Comparison of ENCODE assay signal across 8 cellular contexts in genomic region chr2:159516241-159516758, GRCh38.
DNase-seq lines count a peak whose midpoint lies in the region; ATAC-seq and TF ChIP-seq lines count a peak whose summit lies in the region.

No MANE protein-coding gene starts in this region.

- no peaks in the 10 kb centered on the region for H3K36me3 ChIP-seq in CD8-positive, alpha-beta T cell (ENCODE audit: insufficient read depth, low read length)

- H3K4me1 Mint-ChIP-seq in CD8-positive, alpha-beta T cell (ENCODE audit: low read depth): peaks cover 38% of the 10 kb centered on the region

- peaks cover 6% of the 10 kb centered on the region for H3K36me3 Mint-ChIP-seq in CD8-positive, alpha-beta T cell

- H3K4me3 Mint-ChIP-seq in CD8-positive, alpha-beta T cell: peak overlapping the region; percentile 81

- no peaks in the 10 kb centered on the region for H3K27me3 Mint-ChIP-seq in CD8-positive, alpha-beta T cell (ENCODE audit: low read depth)

- ATAC-seq in CD8-positive, alpha-beta T cell: peak; percentile 96
- peak; percentile 91 for ATAC-seq in GM18873 (IDR thresholded peaks at IDR 0.05; ENCODE audit: low FRiP score, unreplicated experiment)
- ATAC-seq in HG03060 (IDR thresholded peaks at IDR 0.05; ENCODE audit: low read depth, unreplicated experiment): peak; percentile 86
- peak; percentile 97 for ATAC-seq in foreskin keratinocyte
- ATAC-seq in omental fat pad (ENCODE audit: low FRiP score): peak; percentile 83

- peaks cover 19% of the 10 kb centered on the region for H3K4me1 ChIP-seq in CD8-positive, alpha-beta T cell (ENCODE audit: insufficient read depth, low read length)
- no peaks in the 10 kb centered on the region for H3K4me1 ChIP-seq in foreskin keratinocyte

- H3K27me3 ChIP-seq in CD8-positive, alpha-beta T cell (ENCODE audit: insufficient read depth, low read length): no peaks in the 10 kb centered on the region
- H3K27me3 ChIP-seq in foreskin keratinocyte: no peaks in the 10 kb centered on the region

- peak overlapping the region; percentile 69 for H3K27ac ChIP-seq in CD8-positive, alpha-beta T cell (ENCODE audit: low read depth, low read length)
- peak overlapping the region; percentile 71 for H3K27ac ChIP-seq in foreskin keratinocyte

- no peaks in the 10 kb centered on the region for H3K9me3 Mint-ChIP-seq in CD8-positive, alpha-beta T cell

- DNase-seq in CD8-positive, alpha-beta T cell: peak in 1 of 7 experiments; percentile 29
- peak; percentile 82 to 96 for DNase-seq in NCI-H2081 (lab: John Stamatoyannopoulos, UW)
- DNase-seq in foreskin keratinocyte: peak; percentile 70 to 82
- DNase-seq in omental fat pad (ENCODE audit: low spot score): no peak
- DNase-seq in GOT3 (lab: John Stamatoyannopoulos, UW): no peak

- TF ChIP-seq CTCF in CD8-positive, alpha-beta T cell (IDR thresholded peaks at IDR 0.05): no peak
- TF ChIP-seq CTCF in WI38 (IDR thresholded peaks at IDR 0.05; ENCODE audit: low read depth, low read length) (no peak), foreskin keratinocyte (conservative IDR thresholded peaks at IDR 0.05) (peak; percentile 69), omental fat pad (IDR thresholded peaks at IDR 0.05) (no peak)

- no peaks in the 10 kb centered on the region for H3K9me3 ChIP-seq in CD8-positive, alpha-beta T cell (ENCODE audit: low read length)

- intact Hi-C loops in CD8-positive, alpha-beta T cell (cut with DNase I, micrococcal nuclease): loop anchor here (1.0 to 5.0 kb wide), 5 partner anchors 101 to 386 kb away; partner anchors contain the start of genes WDSUB1 (in 2 of the 2), BAZ2B (in 1 of the 2), LY75 (in 1 of the 2) and MARCHF7 (in 1 of the 2)

- POLR2A ChIA-PET in CD8-positive, alpha-beta T cell (lab: Charles Lee): interaction anchor here (0.5 to 2.0 kb wide), 6 partner anchors 187 to 1619 kb away, joined by 3 to 13 read pairs (median 4); partner anchors contain the start of genes LY75, MARCHF7 and WDSUB1

- peak overlapping the region; percentile 95 for H3K27ac Mint-ChIP-seq in CD8-positive, alpha-beta T cell

- CTCF ChIA-PET in CD8-positive, alpha-beta T cell (lab: Charles Lee): interaction anchor here (1.2 kb wide), 1 partner anchor 1478 kb away, joined by 3 read pairs; no protein-coding TSS in a partner anchor

- peak overlapping the region; percentile 48 for H3K4me3 ChIP-seq in CD8-positive, alpha-beta T cell (ENCODE audit: low read depth, low read length)
- H3K4me3 ChIP-seq in WI38 (ENCODE audit: low read depth, low read length): peak overlapping the region; percentile 53

Comparison
In these comparisons a context has a peak if more than half of its experiments do, and no peak if none do; other contexts are left out.
1. DNase-seq: peak in NCI-H2081 (2 of 2) and foreskin keratinocyte (2 of 2); none in omental fat pad (single experiment) and GOT3 (single experiment).
2. Peak in every context shown above with its lines, with median percentiles within 50 percentile points of each other: ATAC-seq.